Comparison of ENCODE assay signal across 11 cellular contexts in the genomic region with DNA sequence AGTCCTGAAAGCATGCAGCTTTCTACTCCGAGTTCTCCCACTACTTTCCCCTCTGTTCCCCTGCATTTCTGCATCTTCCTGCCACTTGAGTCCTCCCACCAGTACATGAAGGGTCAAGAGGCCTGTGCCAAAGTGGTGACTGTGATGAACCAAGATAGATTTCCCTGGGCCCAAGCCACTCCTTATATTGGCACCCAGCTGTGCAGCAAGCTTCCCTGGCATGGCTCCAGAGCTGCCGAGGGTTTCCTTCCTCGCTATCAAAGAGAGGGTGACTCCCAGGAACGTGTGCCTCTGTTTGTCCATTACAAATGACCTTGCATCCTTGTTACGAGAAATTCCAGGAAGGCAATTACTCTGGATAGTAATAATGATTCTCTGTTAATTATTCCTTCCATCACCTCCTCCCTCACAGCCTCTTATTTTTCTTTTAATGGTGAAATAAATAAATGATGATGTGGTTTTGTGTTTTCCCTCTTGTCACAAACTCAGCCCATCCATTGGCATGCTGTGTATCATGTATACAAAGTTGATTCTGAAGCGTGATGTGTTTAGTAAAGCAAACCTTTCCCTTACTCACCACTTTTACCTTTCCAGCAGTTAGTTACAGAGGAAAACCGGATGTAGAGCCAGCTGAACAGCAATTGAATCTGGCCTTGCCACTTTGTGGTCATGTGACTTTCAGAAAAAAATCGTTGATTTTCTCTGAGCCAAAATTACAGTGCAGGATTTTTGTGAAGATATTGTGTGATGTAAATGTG. TPM values are rescaled to one million over a fixed set of nuclear protein-coding genes. Genes with fewer than 3 reads are reported as not detected.
DNase-seq lines count a peak whose midpoint lies in the region; ATAC-seq and TF ChIP-seq lines count a peak whose summit lies in the region.
"Had no signal": no experiment of that assay in that cellular context is flagged by ENCODE, and none has a peak within 500 bp of the region (broad histone marks: within the 10 kb centered on the region; RNA-seq: fewer than 3 reads in every experiment).

No MANE protein-coding gene starts in this region.

- in situ Hi-C loops in gastrocnemius medialis (cut with MboI; ENCODE audit: low sequenced_read_pairs in 4 of 4): loop anchor here (5.0 to 25.0 kb wide), 6 partner anchors 67 to 690 kb away; a partner anchor contains a TSS

- no peaks in the 10 kb centered on the region for H4K20me1 ChIP-seq in HCT116 (ENCODE audit: insufficient read depth)

- H3K27me3 ChIP-seq in HCT116 (ENCODE audit: insufficient read depth, low read length) (no peaks in the 10 kb centered on the region; the same call in 1 of the 2 replicates), gastrocnemius medialis (no peaks in the 10 kb centered on the region)

- no peak overlapping the region for H3K27ac Mint-ChIP-seq in activated T-helper 17 cell treated with anti-CD3 and anti-CD28 coated beads, Interleukin-2, amount 50 U/mL, for 72 hours

- H3K4me1 ChIP-seq in HCT116 (ENCODE audit: control insufficient read depth in 1 of 2, insufficient read depth in 2 of 2, low read length in 2 of 2): peaks cover 24 to 33% of the 10 kb centered on the region in 2 experiments
- peaks cover 16 to 22% of the 10 kb centered on the region in 2 donors for H3K4me1 ChIP-seq in gastrocnemius medialis

- no peaks in the 10 kb centered on the region for H3K9me3 ChIP-seq in HCT116 (ENCODE audit: control insufficient read depth in 1 of 2, insufficient read depth in 1 of 2, low read depth in 1 of 2, low read length in 2 of 2)
- no peaks in the 10 kb centered on the region for H3K9me3 ChIP-seq in gastrocnemius medialis

- no peak overlapping the region; the same call in 1 of the 2 replicates for H3K9ac ChIP-seq in HCT116 (ENCODE audit: low read length)

- H3K79me2 ChIP-seq in HCT116 (ENCODE audit: insufficient read depth, low read length): no peaks in the 10 kb centered on the region

- no peak for DNase-seq in HCT116 (ENCODE audit: low read depth, low spot score)
- peak; percentile 19 for DNase-seq in RPMI8226
- DNase-seq in cardiac septum (ENCODE audit: low spot score): peak; percentile 88
- DNase-seq in gastrocnemius medialis: peak; percentile 47 to 76
- DNase-seq in activated CD4-positive, alpha-beta T cell treated with anti-CD3 and anti-CD28 coated beads, Interleukin-2, amount 50 U/mL, for 4 hours: no peak
- no peak for DNase-seq in GM19238 (ENCODE audit: insufficient read length, low spot score)
- DNase-seq: MM.1S, trophoblast cell had no signal

- BruUV-seq in HCT116 (replicated peaks; lab: Mats Ljungman, UMichigan): no TSS peak

- no peak for TF ChIP-seq RAD21 in HCT116 (IDR thresholded peaks at IDR 0.05; ENCODE audit: low read depth)

- H3K9me2 ChIP-seq in HCT116 (ENCODE audit: insufficient read depth): no peaks in the 10 kb centered on the region

- H3K4me3 ChIP-seq in HCT116 (replicated peaks in 1 of 2; ENCODE audit: low read depth in 1 of 2, low read length in 2 of 2) (no peak overlapping the region), gastrocnemius medialis (no peak overlapping the region)

- H3K27me3 Mint-ChIP-seq in activated T-helper 17 cell treated with anti-CD3 and anti-CD28 coated beads, Interleukin-2, amount 50 U/mL, for 72 hours: no peaks in the 10 kb centered on the region

- H3K4me1 Mint-ChIP-seq in activated T-helper 17 cell treated with anti-CD3 and anti-CD28 coated beads, Interleukin-2, amount 50 U/mL, for 72 hours: peaks cover 17% of the 10 kb centered on the region

- peak overlapping the region; percentile 54 for H3K4me2 ChIP-seq in HCT116 (ENCODE audit: low read length)

- TF ChIP-seq CTCF in HCT116 (IDR thresholded peaks at IDR 0.05 in 2 of 3, conservative IDR thresholded peaks at IDR 0.05 in 1 of 3; ENCODE audit: borderline replicate concordance in 1 of 3, insufficient read depth in 1 of 3, low read depth in 2 of 3, low read length in 2 of 3) (no peak), gastrocnemius medialis (IDR thresholded peaks at IDR 0.05 in 4 of 5, conservative IDR thresholded peaks at IDR 0.05 in 1 of 5) (no peak)

- POLR2A ChIA-PET in HCT116 (lab: Charles Lee): interaction anchor here (1.4 to 1.8 kb wide), 3 partner anchors 8 to 75 kb away, joined by 3 to 10 read pairs (median 4); a partner anchor contains a TSS

- H3K36me3 ChIP-seq in HCT116 (ENCODE audit: control insufficient read depth in 1 of 2, insufficient read depth in 2 of 2, low read length in 2 of 2): no peaks in the 10 kb centered on the region
- no peaks in the 10 kb centered on the region for H3K36me3 ChIP-seq in gastrocnemius medialis

- CTCF ChIA-PET in HCT116 (lab: Charles Lee): no interaction called here

- no peak overlapping the region for H3K4me3 Mint-ChIP-seq in activated T-helper 17 cell treated with anti-CD3 and anti-CD28 coated beads, Interleukin-2, amount 50 U/mL, for 72 hours

- H3K36me3 Mint-ChIP-seq in activated T-helper 17 cell treated with anti-CD3 and anti-CD28 coated beads, Interleukin-2, amount 50 U/mL, for 72 hours (ENCODE audit: low read depth): peaks cover 19% of the 10 kb centered on the region

- RAD21 ChIA-PET in HCT116 (lab: Charles Lee; ENCODE audit: low non-redundant PET in 1 of 2, low total read pairs in 2 of 2, uncharacterized antibody in 2 of 2, unreplicated experiment in 2 of 2): no interaction called here

- intact Hi-C loops in HCT116 (cut with micrococcal nuclease): no loop called here
- intact Hi-C loops in cardiac septum (cut with DNase I): no loop called here
- intact Hi-C loops in gastrocnemius medialis (cut with DNase I; ENCODE audit: low total_unique reads): no loop called here

- H3K9me3 Mint-ChIP-seq in activated T-helper 17 cell treated with anti-CD3 and anti-CD28 coated beads, Interleukin-2, amount 50 U/mL, for 72 hours: no peaks in the 10 kb centered on the region

- peak overlapping the region; percentile 30 for H2AFZ ChIP-seq in HCT116 (ENCODE audit: low read depth, low read length, poor library complexity, severe bottlenecking)

- TF ChIP-seq POLR2A in HCT116 (IDR thresholded peaks at IDR 0.05; ENCODE audit: borderline replicate concordance, extremely low read depth, insufficient read depth, insufficient read length): no peak
- no peak for TF ChIP-seq POLR2A in gastrocnemius medialis (IDR thresholded peaks at IDR 0.05)

- no peak overlapping the region for H3K27ac ChIP-seq in HCT116 (ENCODE audit: low read depth, low read length)
- H3K27ac ChIP-seq in gastrocnemius medialis: peak overlapping the region; percentile 34 to 43 (median 40)

- ATAC-seq in HCT116 (peak; percentile 51), gastrocnemius medialis (peak; percentile 86 to 95), GM19452 (IDR thresholded peaks at IDR 0.05; ENCODE audit: unreplicated experiment) (no peak)
- no peak for ATAC-seq in activated T-helper 17 cell treated with anti-CD3 and anti-CD28 coated beads, Interleukin-2, amount 50 U/mL, for 72 hours (replicated peaks)

TF ChIP-seq in HCT116, 20 proteins besides CTCF, POLR2A, EP300 and RAD21:
- TF ChIP-seq FOSL1 (IDR thresholded peaks at IDR 0.05; ENCODE audit: low read depth) (no peak), EGR1 (IDR thresholded peaks at IDR 0.05; ENCODE audit: low read depth) (no peak), SP1 (IDR thresholded peaks at IDR 0.05; ENCODE audit: low read depth) (no peak), SIN3A (IDR thresholded peaks at IDR 0.05; ENCODE audit: low read depth) (no peak), SRF (IDR thresholded peaks at IDR 0.05; ENCODE audit: low read depth) (no peak), EZH2 (IDR thresholded peaks at IDR 0.05) (no peak)
- TF ChIP-seq, protein P1, sequence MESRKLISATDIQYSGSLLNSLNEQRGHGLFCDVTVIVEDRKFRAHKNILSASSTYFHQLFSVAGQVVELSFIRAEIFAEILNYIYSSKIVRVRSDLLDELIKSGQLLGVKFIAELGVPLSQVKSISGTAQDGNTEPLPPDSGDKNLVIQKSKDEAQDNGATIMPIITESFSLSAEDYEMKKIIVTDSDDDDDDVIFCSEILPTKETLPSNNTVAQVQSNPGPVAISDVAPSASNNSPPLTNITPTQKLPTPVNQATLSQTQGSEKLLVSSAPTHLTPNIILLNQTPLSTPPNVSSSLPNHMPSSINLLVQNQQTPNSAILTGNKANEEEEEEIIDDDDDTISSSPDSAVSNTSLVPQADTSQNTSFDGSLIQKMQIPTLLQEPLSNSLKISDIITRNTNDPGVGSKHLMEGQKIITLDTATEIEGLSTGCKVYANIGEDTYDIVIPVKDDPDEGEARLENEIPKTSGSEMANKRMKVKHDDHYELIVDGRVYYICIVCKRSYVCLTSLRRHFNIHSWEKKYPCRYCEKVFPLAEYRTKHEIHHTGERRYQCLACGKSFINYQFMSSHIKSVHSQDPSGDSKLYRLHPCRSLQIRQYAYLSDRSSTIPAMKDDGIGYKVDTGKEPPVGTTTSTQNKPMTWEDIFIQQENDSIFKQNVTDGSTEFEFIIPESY (IDR thresholded peaks at IDR 0.05; ENCODE audit: extremely low read depth, insufficient replicate concordance, low read length): no peak
- TF ChIP-seq, protein P2, sequence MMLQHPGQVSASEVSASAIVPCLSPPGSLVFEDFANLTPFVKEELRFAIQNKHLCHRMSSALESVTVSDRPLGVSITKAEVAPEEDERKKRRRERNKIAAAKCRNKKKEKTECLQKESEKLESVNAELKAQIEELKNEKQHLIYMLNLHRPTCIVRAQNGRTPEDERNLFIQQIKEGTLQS (IDR thresholded peaks at IDR 0.05): no peak

RNA-seq across cellular contexts. Expression of a gene that starts 8.3 kb away (rescaled TPM):
- total RNA-seq in HCT116 (2021; ENCODE audit: unreplicated experiment) (31.0 TPM), cardiac septum (25.1 TPM), gastrocnemius medialis (10 to 100 TPM; 18.2 to 31.0 (median 21.5) TPM)
- polyA plus RNA-seq in HCT116 (2012): 18.1 and 28.2 TPM in 2 replicates
- 10 to 100 TPM; 25.5 to 32.1 TPM for total RNA-seq in activated T-helper 17 cell treated with anti-CD3 and anti-CD28 coated beads, Interleukin-2, amount 50 U/mL, for 72 hours

RNA-seq across cellular contexts. Expression of a gene that starts 14.7 kb away (rescaled TPM):
- total RNA-seq in HCT116 (2021; ENCODE audit: unreplicated experiment): 33.6 TPM
- 22.9 and 26.9 TPM in 2 replicates for polyA plus RNA-seq in HCT116 (2012)
- 13.3 TPM for total RNA-seq in cardiac septum
- 10 to 100 TPM; 17.5 to 35.2 (median 27.6) TPM for total RNA-seq in gastrocnemius medialis
- 1 to 10 TPM; 6.7 to 8.0 TPM for total RNA-seq in activated T-helper 17 cell treated with anti-CD3 and anti-CD28 coated beads, Interleukin-2, amount 50 U/mL, for 72 hours

RNA-seq across cellular contexts. Expression of a gene that starts 25.8 kb away (rescaled TPM):
- not detected for total RNA-seq in HCT116 (2021; ENCODE audit: unreplicated experiment)
- polyA plus RNA-seq in HCT116 (2012): not detected in 2 replicates
- not detected for total RNA-seq in cardiac septum
- not detected for total RNA-seq in gastrocnemius medialis
- total RNA-seq in activated T-helper 17 cell treated with anti-CD3 and anti-CD28 coated beads, Interleukin-2, amount 50 U/mL, for 72 hours: not detected
- total RNA-seq: SK-MEL-5 had no signal

RNA-seq across cellular contexts. Expression of a gene that starts 49.9 kb away (rescaled TPM):
- not detected for total RNA-seq in HCT116 (2021; ENCODE audit: unreplicated experiment)
- not detected in 2 replicates for polyA plus RNA-seq in HCT116 (2012)
- not detected for total RNA-seq in cardiac septum
- total RNA-seq in gastrocnemius medialis: not detected
- total RNA-seq in activated T-helper 17 cell treated with anti-CD3 and anti-CD28 coated beads, Interleukin-2, amount 50 U/mL, for 72 hours: not detected
- total RNA-seq: SK-MEL-5 had no signal

Comparison
In these comparisons a context has a peak if more than half of its experiments do, and no peak if none do; other contexts are left out.
1. ATAC-seq: peak in HCT116 (single experiment) and gastrocnemius medialis (2 of 2); none in activated T-helper 17 cell treated with anti-CD3 and anti-CD28 coated beads, Interleukin-2, amount 50 U/mL, for 72 hours (single experiment) and GM19452 (single experiment).
2. DNase-seq: peak in RPMI8226 (single experiment), cardiac septum (single experiment) and gastrocnemius medialis (2 of 2); none in HCT116 (single experiment), activated CD4-positive, alpha-beta T cell treated with anti-CD3 and anti-CD28 coated beads, Interleukin-2, amount 50 U/mL, for 4 hours (0 of 2) and GM19238 (single experiment).